Comparison of ENCODE assay signal across 8 cellular contexts in the genomic region with DNA sequence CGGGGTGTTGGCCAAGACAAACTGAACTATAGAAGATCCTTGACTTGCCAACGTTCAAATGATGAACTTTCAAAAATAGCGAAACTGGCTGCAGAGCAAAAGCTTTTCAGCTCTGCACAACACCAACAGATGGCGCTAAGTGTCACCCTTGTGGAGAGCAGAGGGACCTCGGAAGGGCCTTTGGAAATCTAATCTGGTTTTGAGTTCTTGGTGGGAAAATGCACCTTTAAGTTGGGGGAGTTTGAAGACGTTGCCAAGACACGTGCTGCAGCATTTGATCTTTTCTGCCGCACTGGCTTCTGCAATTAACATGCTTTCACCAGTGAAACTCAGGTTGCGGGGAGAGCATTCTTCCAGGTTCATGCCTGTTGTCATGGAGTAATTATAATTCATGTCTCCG. TPM values are rescaled to one million over a fixed set of nuclear protein-coding genes. Genes with fewer than 3 reads are reported as not detected.
A peak's percentile ranks its signal among the peaks of the same experiment; 100 is the strongest.
DNase-seq lines count a peak whose midpoint lies in the region; ATAC-seq and TF ChIP-seq lines count a peak whose summit lies in the region.

No MANE protein-coding gene starts in this region.

- CTCF ChIA-PET in activated naive CD4-positive, alpha-beta T cell treated with anti-CD3 and anti-CD28 coated beads for 36 hours (lab: Charles Lee), result no interaction called here

- H3K4me3 Mint-ChIP-seq in activated naive CD4-positive, alpha-beta T cell treated with anti-CD3 and anti-CD28 coated beads for 36 hours, result no peak overlapping the region
- H3K4me3 Mint-ChIP-seq in progenitor cell of endocrine pancreas (ENCODE audit: low read depth), result no peak overlapping the region

- intact Hi-C loops in activated naive CD4-positive, alpha-beta T cell treated with anti-CD3 and anti-CD28 coated beads for 36 hours (cut with micrococcal nuclease), result no loop called here

- peaks cover 12% of the 10 kb centered on the region for H3K27me3 Mint-ChIP-seq in activated naive CD4-positive, alpha-beta T cell treated with anti-CD3 and anti-CD28 coated beads for 36 hours (ENCODE audit: low read depth)
- peaks cover 3% of the 10 kb centered on the region for H3K27me3 Mint-ChIP-seq in progenitor cell of endocrine pancreas

- ATAC-seq in HG03378 (IDR thresholded peaks at IDR 0.05; ENCODE audit: unreplicated experiment), result no peak

- H3K27ac Mint-ChIP-seq in activated naive CD4-positive, alpha-beta T cell treated with anti-CD3 and anti-CD28 coated beads for 36 hours, result no peak overlapping the region
- no peak overlapping the region for H3K27ac Mint-ChIP-seq in progenitor cell of endocrine pancreas

- no peaks in the 10 kb centered on the region for H3K36me3 Mint-ChIP-seq in activated naive CD4-positive, alpha-beta T cell treated with anti-CD3 and anti-CD28 coated beads for 36 hours (ENCODE audit: low read depth)
- H3K36me3 Mint-ChIP-seq in progenitor cell of endocrine pancreas (ENCODE audit: insufficient read depth), result no peaks in the 10 kb centered on the region

- peak; percentile 25 for DNase-seq in activated naive CD4-positive, alpha-beta T cell treated with anti-CD3 and anti-CD28 coated beads for 36 hours
- DNase-seq in activated naive CD4-positive, alpha-beta T cell (lab: John Stamatoyannopoulos, UW), result no peak
- DNase-seq in NCI-H460 (ENCODE audit: extremely low read depth, low read depth), result peak; percentile 30
- peak; percentile 39 for DNase-seq in cerebellar cortex (ENCODE audit: low spot score)
- no peak for DNase-seq in progenitor cell of endocrine pancreas (ENCODE audit: low spot score, unreplicated experiment)
- no peak for DNase-seq in activated CD4-positive, CD25-positive, alpha-beta regulatory T cell (lab: John Stamatoyannopoulos, UW)
- no peak for DNase-seq in NCI-H1694 (lab: John Stamatoyannopoulos, UW)

- H3K9me3 Mint-ChIP-seq in activated naive CD4-positive, alpha-beta T cell treated with anti-CD3 and anti-CD28 coated beads for 36 hours, result no peaks in the 10 kb centered on the region
- no peaks in the 10 kb centered on the region for H3K9me3 Mint-ChIP-seq in progenitor cell of endocrine pancreas (ENCODE audit: low read depth)

- no peaks in the 10 kb centered on the region for H3K4me1 Mint-ChIP-seq in activated naive CD4-positive, alpha-beta T cell treated with anti-CD3 and anti-CD28 coated beads for 36 hours (ENCODE audit: low read depth)
- H3K4me1 Mint-ChIP-seq in progenitor cell of endocrine pancreas (ENCODE audit: low read depth), result no peaks in the 10 kb centered on the region

- peak; percentile 59 for TF ChIP-seq CTCF in progenitor cell of endocrine pancreas (IDR thresholded peaks at IDR 0.05; ENCODE audit: unreplicated experiment)

RNA-seq across cellular contexts. Expression of gene WDR11, which starts 26.3 kb away (rescaled TPM):
- total RNA-seq in activated naive CD4-positive, alpha-beta T cell treated with anti-CD3 and anti-CD28 coated beads for 36 hours, result 10 to 100 TPM; 32.4 to 33.6 TPM
- total RNA-seq in NCI-H460 (2014; rRNA removed; shearing (Covaris generic)), result 76.9 and 77.6 TPM in 2 replicates
- 89.8 and 154 TPM in 2 replicates for polyA plus RNA-seq in NCI-H460 (2014; cell fraction: nucleus; rRNA removed)
- total RNA-seq in progenitor cell of endocrine pancreas, result 66.1 and 71.8 TPM in 2 replicates

Comparison
In these comparisons a context has a peak if more than half of its experiments do, and no peak if none do; other contexts are left out.
1. DNase-seq: peak in activated naive CD4-positive, alpha-beta T cell treated with anti-CD3 and anti-CD28 coated beads for 36 hours (single experiment), NCI-H460 (single experiment) and cerebellar cortex (single experiment); none in activated naive CD4-positive, alpha-beta T cell (0 of 4), progenitor cell of endocrine pancreas (single experiment), activated CD4-positive, CD25-positive, alpha-beta regulatory T cell (0 of 4) and NCI-H1694 (single experiment).